In genomic region chr3:136503056-136503455, GRCh38 we compare ENCODE assay signal across 13 cellular contexts.
DNase-seq lines count a peak whose midpoint lies in the region; ATAC-seq and TF ChIP-seq lines count a peak whose summit lies in the region.
"Had no signal": no experiment of that assay in that cellular context is flagged by ENCODE, and none has a peak within 500 bp of the region (broad histone marks: within the 10 kb centered on the region; RNA-seq: fewer than 3 reads in every experiment).

No MANE protein-coding gene starts in this region.

- POLR2A ChIA-PET in CD4-positive, alpha-beta T cell (lab: Charles Lee), result no interaction called here
- POLR2A ChIA-PET in IMR-90 (lab: Charles Lee; ENCODE audit: unreplicated experiment), result no interaction called here

- no peak overlapping the region for H3K18ac ChIP-seq in IMR-90 (ENCODE audit: low read depth, low read length)

- no peak overlapping the region for H4K8ac ChIP-seq in IMR-90 (ENCODE audit: low read depth in 2 of 2, low read length in 2 of 2)

- H3K9ac ChIP-seq in IMR-90 (ENCODE audit: low read depth, low read length), result no peak overlapping the region

- no peak overlapping the region for H2AK9ac ChIP-seq in IMR-90 (replicated peaks; ENCODE audit: low read depth, low read length, poor library complexity)

- H3K9me1 ChIP-seq in IMR-90 (ENCODE audit: insufficient read depth, low read length), result 0 out of 2 replicates have a peak, but pooled peaks cover 3% of the 10 kb centered on the region

- no peak overlapping the region for H2AFZ ChIP-seq in IMR-90 (replicated peaks; ENCODE audit: low read length, poor library complexity)

- H3K79me1 ChIP-seq in IMR-90 (ENCODE audit: low read depth in 1 of 2, low read length in 2 of 2), result peaks cover 9 to 20% of the 10 kb centered on the region in 2 experiments; a peak in 3 of 4 replicates

- H3K4me3 ChIP-seq in IMR-90 (ENCODE audit: insufficient read depth, low read depth, low read length), result no peak overlapping the region

- peaks cover 2% of the 10 kb centered on the region; the same call in 1 of the 2 replicates for H3K36me3 ChIP-seq in IMR-90 (ENCODE audit: control insufficient read depth, insufficient read depth, low read length)

- CTCF ChIA-PET in activated naive CD4-positive, alpha-beta T cell treated with anti-CD3 and anti-CD28 coated beads, Interleukin-2, amount 10 ng/mL, durations not matched to agents 7 days and 5 days (lab: Charles Lee), result no interaction called here
- CTCF ChIA-PET in activated naive CD4-positive, alpha-beta T cell treated with anti-CD3 and anti-CD28 coated beads for 36 hours (lab: Charles Lee), result interaction anchor here (0.7 kb wide), 1 partner anchor 1960 kb away, joined by 4 read pairs; no protein-coding TSS in a partner anchor
- CTCF ChIA-PET in CD4-positive, alpha-beta T cell (lab: Charles Lee), result interaction anchor here (1.6 kb wide), 1 partner anchor 511 kb away, joined by 3 read pairs; no protein-coding TSS in a partner anchor
- CTCF ChIA-PET in IMR-90 (lab: Yijun Ruan, JAX), result no interaction called here

- in situ Hi-C loops in IMR-90 (cut with MboI; ENCODE audit: low sequenced_read_pairs), result no loop called here

- no peak overlapping the region for H2BK5ac ChIP-seq in IMR-90 (ENCODE audit: low read depth, low read length, poor library complexity, severe bottlenecking)

- H3K27me3 Mint-ChIP-seq in activated naive CD4-positive, alpha-beta T cell treated with anti-CD3 and anti-CD28 coated beads, Interleukin-2, amount 10 ng/mL, durations not matched to agents 7 days and 5 days, result no peaks in the 10 kb centered on the region
- H3K27me3 Mint-ChIP-seq in activated naive CD4-positive, alpha-beta T cell treated with anti-CD3 and anti-CD28 coated beads for 36 hours (ENCODE audit: low read depth), result no peaks in the 10 kb centered on the region
- H3K27me3 Mint-ChIP-seq in CD4-positive, alpha-beta T cell, result no peaks in the 10 kb centered on the region
- H3K27me3 Mint-ChIP-seq in effector memory CD8-positive, alpha-beta T cell, result no peaks in the 10 kb centered on the region
- H3K27me3 Mint-ChIP-seq: B cell had no signal

- TF ChIP-seq POLR2A in IMR-90 (IDR thresholded peaks at IDR 0.05; ENCODE audit: low read depth, low read length), result no peak

- no peak for DNase-seq in activated naive CD4-positive, alpha-beta T cell treated with anti-CD3 and anti-CD28 coated beads, Interleukin-2, amount 10 ng/mL, durations not matched to agents 7 days and 5 days
- no peak for DNase-seq in activated naive CD4-positive, alpha-beta T cell treated with anti-CD3 and anti-CD28 coated beads for 36 hours
- no peak for DNase-seq in CD4-positive, alpha-beta T cell
- DNase-seq in IMR-90 (no peak), inferior parietal cortex (ENCODE audit: extremely low spot score) (no peak), SHP77 (lab: John Stamatoyannopoulos, UW) (no peak)
- no peak for DNase-seq in effector memory CD8-positive, alpha-beta T cell
- DNase-seq: C1 segment of cervical spinal cord, DMS53, GOT3, H9 had no signal

- no peak overlapping the region for H3K23ac ChIP-seq in IMR-90 (ENCODE audit: low read depth, low read length)

- peaks cover 2% of the 10 kb centered on the region; the same call in 1 of the 2 replicates for H3K4me1 ChIP-seq in IMR-90 (ENCODE audit: control insufficient read depth, insufficient read depth, low read length)

- no peak overlapping the region for H3K14ac ChIP-seq in IMR-90 (replicated peaks; ENCODE audit: low read depth, low read length)

- no peak overlapping the region for H3K4ac ChIP-seq in IMR-90 (ENCODE audit: low read depth, low read length)

- intact Hi-C loops in activated naive CD4-positive, alpha-beta T cell treated with anti-CD3 and anti-CD28 coated beads for 36 hours (cut with micrococcal nuclease), result no loop called here
- intact Hi-C loops in CD4-positive, alpha-beta T cell (cut with DNase I, micrococcal nuclease), result no loop called here
- intact Hi-C loops in IMR-90 (cut with micrococcal nuclease), result no loop called here

- H4K5ac ChIP-seq in IMR-90 (ENCODE audit: low read depth, low read length), result no peak overlapping the region

- no peaks in the 10 kb centered on the region for H3K9me3 Mint-ChIP-seq in activated naive CD4-positive, alpha-beta T cell treated with anti-CD3 and anti-CD28 coated beads, Interleukin-2, amount 10 ng/mL, durations not matched to agents 7 days and 5 days
- H3K9me3 Mint-ChIP-seq in activated naive CD4-positive, alpha-beta T cell treated with anti-CD3 and anti-CD28 coated beads for 36 hours, result no peaks in the 10 kb centered on the region
- H3K9me3 Mint-ChIP-seq in CD4-positive, alpha-beta T cell, result no peaks in the 10 kb centered on the region
- no peaks in the 10 kb centered on the region for H3K9me3 Mint-ChIP-seq in effector memory CD8-positive, alpha-beta T cell
- H3K9me3 Mint-ChIP-seq: H9 had no signal

- H2BK15ac ChIP-seq in IMR-90 (ENCODE audit: low read depth, low read length), result no peak overlapping the region

- no peak overlapping the region for H3K4me3 Mint-ChIP-seq in activated naive CD4-positive, alpha-beta T cell treated with anti-CD3 and anti-CD28 coated beads, Interleukin-2, amount 10 ng/mL, durations not matched to agents 7 days and 5 days
- no peak overlapping the region for H3K4me3 Mint-ChIP-seq in activated naive CD4-positive, alpha-beta T cell treated with anti-CD3 and anti-CD28 coated beads for 36 hours
- no peak overlapping the region for H3K4me3 Mint-ChIP-seq in CD4-positive, alpha-beta T cell
- no peak overlapping the region for H3K4me3 Mint-ChIP-seq in effector memory CD8-positive, alpha-beta T cell
- H3K4me3 Mint-ChIP-seq: B cell, H9 had no signal

- H3K27ac ChIP-seq in CD4-positive, alpha-beta T cell (ENCODE audit: low read depth, low read length), result no peak overlapping the region
- H3K27ac ChIP-seq in IMR-90 (ENCODE audit: insufficient read depth, low read length), result no peak overlapping the region

- no peak overlapping the region for H2BK20ac ChIP-seq in IMR-90 (ENCODE audit: low read depth, low read length)

- no peak overlapping the region for H3K4me2 ChIP-seq in IMR-90 (ENCODE audit: low read depth, low read length)

- no peaks in the 10 kb centered on the region for H3K27me3 ChIP-seq in CD4-positive, alpha-beta T cell (ENCODE audit: control insufficient read depth, insufficient read depth, low read length)
- no peaks in the 10 kb centered on the region for H3K27me3 ChIP-seq in IMR-90 (ENCODE audit: control insufficient read depth, insufficient read depth, low read length)

- peaks cover 6% of the 10 kb centered on the region for H3K36me3 Mint-ChIP-seq in activated naive CD4-positive, alpha-beta T cell treated with anti-CD3 and anti-CD28 coated beads, Interleukin-2, amount 10 ng/mL, durations not matched to agents 7 days and 5 days
- peaks cover 8% of the 10 kb centered on the region for H3K36me3 Mint-ChIP-seq in activated naive CD4-positive, alpha-beta T cell treated with anti-CD3 and anti-CD28 coated beads for 36 hours (ENCODE audit: low read depth)
- H3K36me3 Mint-ChIP-seq in CD4-positive, alpha-beta T cell (ENCODE audit: low read depth), result peaks cover 55% of the 10 kb centered on the region
- H3K36me3 Mint-ChIP-seq in effector memory CD8-positive, alpha-beta T cell (ENCODE audit: insufficient read depth), result peaks cover 7% of the 10 kb centered on the region

- no peak for TF ChIP-seq CTCF in CD4-positive, alpha-beta T cell (IDR thresholded peaks at IDR 0.05)
- no peak for TF ChIP-seq CTCF in IMR-90 (conservative IDR thresholded peaks at IDR 0.05; ENCODE audit: low read depth, low read length)

- peak overlapping the region; percentile 9 for H3K27ac Mint-ChIP-seq in activated naive CD4-positive, alpha-beta T cell treated with anti-CD3 and anti-CD28 coated beads, Interleukin-2, amount 10 ng/mL, durations not matched to agents 7 days and 5 days
- H3K27ac Mint-ChIP-seq in activated naive CD4-positive, alpha-beta T cell treated with anti-CD3 and anti-CD28 coated beads for 36 hours, result no peak overlapping the region
- H3K27ac Mint-ChIP-seq in CD4-positive, alpha-beta T cell, result peak overlapping the region; percentile 0
- peak overlapping the region; percentile 4 to 14 for H3K27ac Mint-ChIP-seq in effector memory CD8-positive, alpha-beta T cell
- H3K27ac Mint-ChIP-seq: B cell, H9 had no signal

- 100% methylated on average over 1 of the region's 2 CpGs; no CpG with 5 or more reads in 1 of the 2 experiments for WGBS in IMR-90 (ENCODE audit: extremely low coverage in 2 of 2, insufficient read length in 1 of 2), 2 experiments

- H4K20me1 ChIP-seq in IMR-90 (ENCODE audit: insufficient read depth, low read length), result no peaks in the 10 kb centered on the region

- H3K9me3 ChIP-seq in CD4-positive, alpha-beta T cell (ENCODE audit: control insufficient read depth, low read length), result no peaks in the 10 kb centered on the region
- H3K9me3 ChIP-seq in IMR-90 (ENCODE audit: control insufficient read depth, insufficient read depth, low read length), result no peaks in the 10 kb centered on the region

- no peak for TF ChIP-seq RAD21 in IMR-90 (IDR thresholded peaks at IDR 0.05; ENCODE audit: low read length)

- no TSS peak for BruUV-seq in IMR-90 (replicated peaks; lab: Mats Ljungman, UMichigan)

- no peak overlapping the region for H2AK5ac ChIP-seq in IMR-90 (ENCODE audit: low read depth, low read length)

- H4K91ac ChIP-seq in IMR-90 (ENCODE audit: insufficient read depth, low read depth, low read length), result no peak overlapping the region

- no peaks in the 10 kb centered on the region for H3K4me1 Mint-ChIP-seq in activated naive CD4-positive, alpha-beta T cell treated with anti-CD3 and anti-CD28 coated beads, Interleukin-2, amount 10 ng/mL, durations not matched to agents 7 days and 5 days
- no peaks in the 10 kb centered on the region for H3K4me1 Mint-ChIP-seq in activated naive CD4-positive, alpha-beta T cell treated with anti-CD3 and anti-CD28 coated beads for 36 hours (ENCODE audit: low read depth)
- H3K4me1 Mint-ChIP-seq in CD4-positive, alpha-beta T cell (ENCODE audit: low read depth), result no peaks in the 10 kb centered on the region
- H3K4me1 Mint-ChIP-seq in effector memory CD8-positive, alpha-beta T cell (ENCODE audit: low read depth in 2 of 2), result peaks cover 4 to 9% of the 10 kb centered on the region in 2 donors
- H3K4me1 Mint-ChIP-seq: B cell, H9 had no signal

- H2BK120ac ChIP-seq in IMR-90 (ENCODE audit: low read depth, low read length), result no peak overlapping the region

- no peak for ATAC-seq in CD4-positive, alpha-beta T cell (ENCODE audit: poor library complexity)
- ATAC-seq in IMR-90 (ENCODE audit: low read depth) (no peak), GM21367 (IDR thresholded peaks at IDR 0.05; ENCODE audit: unreplicated experiment) (no peak)
- ATAC-seq in effector memory CD8-positive, alpha-beta T cell (replicated peaks), result no peak

- H3K56ac ChIP-seq in IMR-90 (ENCODE audit: extremely low read depth, insufficient read depth, low read length), result no peak overlapping the region

- dilution Hi-C loops in IMR-90 (cut with HindIII; ENCODE audit: low sequenced_read_pairs, unreplicated experiment), result no loop called here

TF ChIP-seq in IMR-90, 13 proteins besides CTCF, POLR2A, EP300 and RAD21:
- no peak for TF ChIP-seq CHD1 (IDR thresholded peaks at IDR 0.05; ENCODE audit: low read depth, low read length)
- TF ChIP-seq CEBPB (IDR thresholded peaks at IDR 0.05; ENCODE audit: low read depth, low read length), result 0 out of 2 replicates have a peak, but pooled peaks have one; percentile 21

Comparison
In these comparisons a context has a peak if more than half of its experiments do, and no peak if none do; other contexts are left out.
1. CTCF ChIA-PET loops: an anchor here in activated naive CD4-positive, alpha-beta T cell treated with anti-CD3 and anti-CD28 coated beads for 36 hours (0.7 kb wide) and CD4-positive, alpha-beta T cell (1.6 kb wide); none called in activated naive CD4-positive, alpha-beta T cell treated with anti-CD3 and anti-CD28 coated beads, Interleukin-2, amount 10 ng/mL, durations not matched to agents 7 days and 5 days and IMR-90.